Comparison of ENCODE assay signal across 20 cellular contexts in genomic region chr3:194007598-194008337, GRCh38.
"Had no signal": no experiment of that assay in that cellular context is flagged by ENCODE, and none has a peak within 500 bp of the region (broad histone marks: within the 10 kb centered on the region; RNA-seq: fewer than 3 reads in every experiment).

No MANE protein-coding gene starts in this region.

- DNase-seq: activated CD4-positive, alpha-beta T cell treated with anti-CD3 and anti-CD28 coated beads, Interleukin-2, amount 50 U/mL, for 4 hours; activated CD4-positive, CD25-positive, alpha-beta regulatory T cell treated with anti-CD3 and anti-CD28 coated beads, Interleukin-2, amount 50 U/mL, for 72 hours; activated naive CD4-positive, alpha-beta T cell treated with anti-CD3 and anti-CD28 coated beads for 36 hours; activated naive CD8-positive, alpha-beta T cell treated with anti-CD3 and anti-CD28 coated beads, Interleukin-2, amount 50 U/mL, for 24 hours; aorta; dermis blood vessel endothelial cell; heart right ventricle; left colon; midbrain; ovary; right lobe of liver; stimulated activated CD4-positive, alpha-beta T cell treated with anti-CD3 and anti-CD28 coated beads, Interleukin-4, amount 100 ng/mL, for 4 hours; stimulated activated CD8-positive, alpha-beta memory T cell treated with anti-CD3 and anti-CD28 coated beads, Interleukin-4, amount 100 ng/mL, for 48 hours; stimulated activated naive CD8-positive, alpha-beta T cell treated with anti-CD3 and anti-CD28 coated beads, Interleukin-15, Interleukin-2, amounts not matched to agents 100 U/mL and 50 U/mL, for 24 hours; trophoblast cell had no signal

- H3K4me3 Mint-ChIP-seq: activated naive CD4-positive, alpha-beta T cell treated with anti-CD3 and anti-CD28 coated beads for 36 hours; activated naive CD8-positive, alpha-beta T cell treated with anti-CD3 and anti-CD28 coated beads, Interleukin-2, amount 50 U/mL, for 24 hours had no signal

- H3K4me3 ChIP-seq: breast epithelium, gastroesophageal sphincter, heart right ventricle, lung, ovary, right lobe of liver, smooth muscle cell had no signal

- H3K27ac Mint-ChIP-seq: activated naive CD4-positive, alpha-beta T cell treated with anti-CD3 and anti-CD28 coated beads for 36 hours; activated naive CD8-positive, alpha-beta T cell treated with anti-CD3 and anti-CD28 coated beads, Interleukin-2, amount 50 U/mL, for 24 hours; activated T-helper 2 cell treated with anti-CD3 and anti-CD28 coated beads, Interferon-gamma antibody, Interleukin-2, Interleukin-4, amounts not matched to agents 10 μg/mL and 5 μg/mL and 100 μg/mL, durations not matched to agents 14 hours and 24 hours and 36 hours had no signal

- H3K9me3 Mint-ChIP-seq: activated naive CD4-positive, alpha-beta T cell treated with anti-CD3 and anti-CD28 coated beads for 36 hours; activated naive CD8-positive, alpha-beta T cell treated with anti-CD3 and anti-CD28 coated beads, Interleukin-2, amount 50 U/mL, for 24 hours; activated T-helper 2 cell treated with anti-CD3 and anti-CD28 coated beads, Interferon-gamma antibody, Interleukin-2, Interleukin-4, amounts not matched to agents 10 μg/mL and 5 μg/mL and 100 μg/mL, durations not matched to agents 14 hours and 24 hours and 36 hours had no signal

- H3K27me3 ChIP-seq: breast epithelium, gastroesophageal sphincter, ovary, right lobe of liver had no signal

- H3K4me2 ChIP-seq: smooth muscle cell had no signal

- H3K27ac ChIP-seq: breast epithelium, gastroesophageal sphincter, heart right ventricle, ovary, right lobe of liver had no signal

- H3K9me3 ChIP-seq: breast epithelium, gastroesophageal sphincter, heart right ventricle, ovary, right lobe of liver had no signal

- ATAC-seq: activated naive CD8-positive, alpha-beta T cell treated with anti-CD3 and anti-CD28 coated beads, Interleukin-2, amount 50 U/mL, for 24 hours; gastroesophageal sphincter; left colon; right lobe of liver; stimulated activated naive CD8-positive, alpha-beta T cell treated with anti-CD3 and anti-CD28 coated beads, Interleukin-15, Interleukin-2, amounts not matched to agents 100 U/mL and 50 U/mL, for 24 hours had no signal

- H3K36me3 ChIP-seq: breast epithelium, gastroesophageal sphincter, heart right ventricle, ovary, right lobe of liver had no signal
